ENCODE assay signal across 8 cellular contexts in genomic region chr12:132622437-132623071, GRCh38. TPM values are rescaled to one million over a fixed set of nuclear protein-coding genes. Genes with fewer than 3 reads are reported as not detected.
DNase-seq lines count a peak whose midpoint lies in the region; ATAC-seq and TF ChIP-seq lines count a peak whose summit lies in the region.

No MANE protein-coding gene starts in this region.

- no peak for DNase-seq in activated naive CD8-positive, alpha-beta T cell treated with anti-CD3 and anti-CD28 coated beads, Interleukin-2, amount 10 ng/mL, durations not matched to agents 7 days and 5 days
- DNase-seq in activated naive CD8-positive, alpha-beta T cell treated with anti-CD3 and anti-CD28 coated beads for 36 hours: no peak
- DNase-seq in astrocyte of the hippocampus (ENCODE audit: low read depth, low spot score): peak; percentile 67
- no peak for DNase-seq in left lobe of liver (ENCODE audit: low spot score)
- no peak for DNase-seq in upper lobe of right lung
- DNase-seq in GM13977 (ENCODE audit: low spot score): no peak

- H3K27me3 Mint-ChIP-seq in activated naive CD8-positive, alpha-beta T cell treated with anti-CD3 and anti-CD28 coated beads, Interleukin-2, amount 10 ng/mL, durations not matched to agents 7 days and 5 days: peaks cover 9% of the 10 kb centered on the region
- H3K27me3 Mint-ChIP-seq in activated naive CD8-positive, alpha-beta T cell treated with anti-CD3 and anti-CD28 coated beads for 36 hours: peaks cover 16% of the 10 kb centered on the region

- no peak overlapping the region for H3K4me3 ChIP-seq in upper lobe of right lung

- no peak for TF ChIP-seq POLR2A in GM18505 (IDR thresholded peaks at IDR 0.05; ENCODE audit: borderline replicate concordance, extremely low read depth, insufficient read depth, insufficient read length)

- TF ChIP-seq CTCF in upper lobe of right lung (IDR thresholded peaks at IDR 0.05): no peak
- no peak for TF ChIP-seq CTCF in GM13977 (IDR thresholded peaks at IDR 0.05; ENCODE audit: extremely low read depth, insufficient read depth, missing control alignments)

- H3K4me1 Mint-ChIP-seq in activated naive CD8-positive, alpha-beta T cell treated with anti-CD3 and anti-CD28 coated beads, Interleukin-2, amount 10 ng/mL, durations not matched to agents 7 days and 5 days: peaks cover 4% of the 10 kb centered on the region
- H3K4me1 Mint-ChIP-seq in activated naive CD8-positive, alpha-beta T cell treated with anti-CD3 and anti-CD28 coated beads for 36 hours: peaks cover 4% of the 10 kb centered on the region

- H3K4me3 Mint-ChIP-seq in activated naive CD8-positive, alpha-beta T cell treated with anti-CD3 and anti-CD28 coated beads, Interleukin-2, amount 10 ng/mL, durations not matched to agents 7 days and 5 days: no peak overlapping the region
- H3K4me3 Mint-ChIP-seq in activated naive CD8-positive, alpha-beta T cell treated with anti-CD3 and anti-CD28 coated beads for 36 hours: no peak overlapping the region

- intact Hi-C loops in upper lobe of right lung (cut with DNase I): no loop called here

- no peak for ATAC-seq in activated naive CD8-positive, alpha-beta T cell treated with anti-CD3 and anti-CD28 coated beads, Interleukin-2, amount 10 ng/mL, durations not matched to agents 7 days and 5 days (ENCODE audit: low read depth)
- peak; percentile 18 for ATAC-seq in left lobe of liver
- peak; percentile 22 for ATAC-seq in upper lobe of right lung
- no peak for ATAC-seq in HG03457 (IDR thresholded peaks at IDR 0.05; ENCODE audit: unreplicated experiment)
- ATAC-seq in GM18505 (IDR thresholded peaks at IDR 0.05; ENCODE audit: unreplicated experiment): no peak

- peaks cover 8% of the 10 kb centered on the region for H3K27me3 ChIP-seq in upper lobe of right lung

- H3K36me3 Mint-ChIP-seq in activated naive CD8-positive, alpha-beta T cell treated with anti-CD3 and anti-CD28 coated beads, Interleukin-2, amount 10 ng/mL, durations not matched to agents 7 days and 5 days: peaks cover 8% of the 10 kb centered on the region
- peaks cover 4% of the 10 kb centered on the region for H3K36me3 Mint-ChIP-seq in activated naive CD8-positive, alpha-beta T cell treated with anti-CD3 and anti-CD28 coated beads for 36 hours

- peak overlapping the region; percentile 51 for H3K27ac ChIP-seq in upper lobe of right lung

- in situ Hi-C loops in GM13977 (cut with MboI; ENCODE audit: low pct_unique_long_range_greater_than_20kb, low sequenced_read_pairs, unreplicated experiment): loop anchor here (25.0 kb wide), 1 partner anchor 210 kb away; no protein-coding TSS in a partner anchor

- POLR2A ChIA-PET in activated naive CD8-positive, alpha-beta T cell treated with anti-CD3 and anti-CD28 coated beads, Interleukin-2, amount 10 ng/mL, durations not matched to agents 7 days and 5 days (lab: Charles Lee): no interaction called here

- H3K27ac Mint-ChIP-seq in activated naive CD8-positive, alpha-beta T cell treated with anti-CD3 and anti-CD28 coated beads, Interleukin-2, amount 10 ng/mL, durations not matched to agents 7 days and 5 days: peak overlapping the region; percentile 49
- H3K27ac Mint-ChIP-seq in activated naive CD8-positive, alpha-beta T cell treated with anti-CD3 and anti-CD28 coated beads for 36 hours: no peak overlapping the region

- H3K4me1 ChIP-seq in upper lobe of right lung: peaks cover 5% of the 10 kb centered on the region

- H3K36me3 ChIP-seq in upper lobe of right lung: peaks cover 17% of the 10 kb centered on the region

- peaks cover 3% of the 10 kb centered on the region for H3K9me3 Mint-ChIP-seq in activated naive CD8-positive, alpha-beta T cell treated with anti-CD3 and anti-CD28 coated beads, Interleukin-2, amount 10 ng/mL, durations not matched to agents 7 days and 5 days
- H3K9me3 Mint-ChIP-seq in activated naive CD8-positive, alpha-beta T cell treated with anti-CD3 and anti-CD28 coated beads for 36 hours: no peaks in the 10 kb centered on the region

- no peaks in the 10 kb centered on the region for H3K9me3 ChIP-seq in upper lobe of right lung

RNA-seq across cellular contexts. Expression of gene P2RX2, which starts 4.0 kb away (rescaled TPM):
- total RNA-seq in activated naive CD8-positive, alpha-beta T cell treated with anti-CD3 and anti-CD28 coated beads, Interleukin-2, amount 10 ng/mL, durations not matched to agents 7 days and 5 days: not detected
- total RNA-seq in activated naive CD8-positive, alpha-beta T cell treated with anti-CD3 and anti-CD28 coated beads for 36 hours: not detected
- total RNA-seq in left lobe of liver: not detected
- total RNA-seq in upper lobe of right lung: 0.55 TPM

RNA-seq across cellular contexts. Expression of gene LRCOL1, which starts 12.2 kb away (rescaled TPM):
- total RNA-seq in activated naive CD8-positive, alpha-beta T cell treated with anti-CD3 and anti-CD28 coated beads, Interleukin-2, amount 10 ng/mL, durations not matched to agents 7 days and 5 days: not detected
- total RNA-seq in activated naive CD8-positive, alpha-beta T cell treated with anti-CD3 and anti-CD28 coated beads for 36 hours: not detected
- total RNA-seq in left lobe of liver: 9.2 TPM
- 1.8 TPM for total RNA-seq in upper lobe of right lung

Comparison
In these comparisons a context has a peak if more than half of its experiments do, and no peak if none do; other contexts are left out.
1. ATAC-seq: peak in left lobe of liver (single experiment) and upper lobe of right lung (single experiment); none in activated naive CD8-positive, alpha-beta T cell treated with anti-CD3 and anti-CD28 coated beads, Interleukin-2, amount 10 ng/mL, durations not matched to agents 7 days and 5 days (single experiment), HG03457 (single experiment) and GM18505 (single experiment).